9 cellular contexts compared by ENCODE assay signal in the genomic region with DNA sequence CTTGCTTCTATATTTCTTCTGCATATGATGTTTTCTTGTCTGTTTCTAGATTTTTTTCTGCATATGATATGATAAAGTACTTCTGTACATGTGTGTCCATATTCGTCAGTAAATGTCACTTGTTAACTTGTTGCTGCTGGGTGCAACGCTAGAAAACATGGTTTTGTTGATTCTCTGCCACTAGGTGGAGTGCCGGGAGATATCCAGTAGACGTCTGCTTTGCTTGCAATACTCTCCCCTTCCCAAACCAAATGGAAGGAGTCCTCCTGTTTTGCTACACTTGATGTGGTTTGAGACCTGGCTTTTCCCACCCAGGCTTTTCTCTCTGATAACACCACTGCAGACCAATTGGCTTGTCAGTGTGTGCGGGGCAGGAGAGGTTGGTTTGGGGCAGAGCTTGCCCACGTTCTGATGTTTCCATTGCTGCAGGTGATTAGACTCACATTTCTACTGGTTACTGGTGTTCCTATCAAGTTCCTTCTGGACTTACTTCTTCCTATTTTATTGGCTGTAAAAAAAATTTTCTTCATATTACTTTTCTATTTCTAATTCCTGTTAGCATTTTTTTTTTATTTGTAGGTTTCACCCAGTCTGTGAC.
DNase-seq lines count a peak whose midpoint lies in the region; ATAC-seq, FAIRE-seq and TF ChIP-seq lines count a peak whose summit lies in the region.
"Had no signal": no experiment of that assay in that cellular context is flagged by ENCODE, and none has a peak within 500 bp of the region (broad histone marks: within the 10 kb centered on the region; RNA-seq: fewer than 3 reads in every experiment).

No MANE protein-coding gene starts in this region.

- H3K4me1 Mint-ChIP-seq in chondrocyte (ENCODE audit: low read depth) (peaks cover 2% of the 10 kb centered on the region), osteocyte (ENCODE audit: unreplicated experiment) (no peaks in the 10 kb centered on the region)

- no peaks in the 10 kb centered on the region for H3K9me3 Mint-ChIP-seq in chondrocyte (ENCODE audit: low read depth)
- H3K9me3 Mint-ChIP-seq in osteocyte (ENCODE audit: unreplicated experiment): no peaks in the 10 kb centered on the region

- ATAC-seq in GM21360 (IDR thresholded peaks at IDR 0.05; ENCODE audit: unreplicated experiment) (no peak), HG03196 (IDR thresholded peaks at IDR 0.05; ENCODE audit: unreplicated experiment) (no peak), GM18870 (IDR thresholded peaks at IDR 0.05; ENCODE audit: unreplicated experiment) (no peak)

- peak; percentile 63 for FAIRE-seq in D721Med (lab: Jason Lieb, UNC)
- FAIRE-seq: endothelial cell of umbilical vein had no signal

- TF ChIP-seq CTCF in D721Med (IDR thresholded peaks at IDR 0.05; ENCODE audit: insufficient read depth, missing control alignments) (peak; percentile 62), chondrocyte (IDR thresholded peaks at IDR 0.05) (peak; percentile 71), osteocyte (IDR thresholded peaks at IDR 0.05) (peak; percentile 53)

- H3K27ac Mint-ChIP-seq in chondrocyte (ENCODE audit: unreplicated experiment) (no peak overlapping the region), osteocyte (ENCODE audit: unreplicated experiment) (no peak overlapping the region)

- DNase-seq in D721Med (ENCODE audit: insufficient read length, low spot score): no peak
- DNase-seq in HCEC 1CT: peak; percentile 11
- DNase-seq in NCI-H82 (lab: John Stamatoyannopoulos, UW): peak; percentile 72
- no peak for DNase-seq in chondrocyte (ENCODE audit: low spot score)
- DNase-seq in osteocyte (ENCODE audit: extremely low spot score, unreplicated experiment): no peak

- no peak overlapping the region for H3K4me3 Mint-ChIP-seq in chondrocyte (ENCODE audit: unreplicated experiment)
- H3K4me3 Mint-ChIP-seq in osteocyte (ENCODE audit: unreplicated experiment): no peak overlapping the region

- H3K36me3 Mint-ChIP-seq in chondrocyte (ENCODE audit: low read depth): no peaks in the 10 kb centered on the region
- H3K36me3 Mint-ChIP-seq in osteocyte (ENCODE audit: unreplicated experiment): no peaks in the 10 kb centered on the region

- H3K27me3 Mint-ChIP-seq in chondrocyte (ENCODE audit: low read depth): no peaks in the 10 kb centered on the region
- H3K27me3 Mint-ChIP-seq in osteocyte (ENCODE audit: unreplicated experiment): no peaks in the 10 kb centered on the region

Comparison
In these comparisons a context has a peak if more than half of its experiments do, and no peak if none do; other contexts are left out.
1. DNase-seq: peak in HCEC 1CT (single experiment) and NCI-H82 (single experiment); none in D721Med (single experiment), chondrocyte (single experiment) and osteocyte (single experiment).
2. Peak in every context shown above with its lines, with median percentiles within 50 percentile points of each other: CTCF ChIP-seq.